In genomic region chr5:66717455-66718373, GRCh38 we compare ENCODE assay signal across 1 cellular context.
A peak's percentile ranks its signal among the peaks of the same experiment; 100 is the strongest.
TF ChIP-seq lines count a peak whose summit lies in the region.

No MANE protein-coding gene starts in this region.

TF ChIP-seq in HEK293, 187 proteins besides CTCF, POLR2A, EP300 and RAD21 (continued from another document and continues in another):
- TF ChIP-seq ZBTB49 (tag by site-specific recombination; IDR thresholded peaks at IDR 0.05; ENCODE audit: low read depth) (no peak), ZNF610 (tag by site-specific recombination; IDR thresholded peaks at IDR 0.05; ENCODE audit: borderline replicate concordance) (no peak), ZNF677 (tag by site-specific recombination; IDR thresholded peaks at IDR 0.05) (no peak), ZNF133 (tag by site-specific recombination; IDR thresholded peaks at IDR 0.05) (no peak), ZNF248 (tag by site-specific recombination; IDR thresholded peaks at IDR 0.05) (no peak), ZSCAN4 (tag by site-specific recombination; IDR thresholded peaks at IDR 0.05) (no peak), KLF1 (tag by site-specific recombination; IDR thresholded peaks at IDR 0.05) (no peak), ZNF324 (tag by site-specific recombination; IDR thresholded peaks at IDR 0.05) (no peak), HOXD13 (CRISPR knock-in tag; IDR thresholded peaks at IDR 0.05; ENCODE audit: borderline replicate concordance) (no peak), ZNF600 (tag by site-specific recombination; IDR thresholded peaks at IDR 0.05) (no peak), BCL11B (tag by site-specific recombination; IDR thresholded peaks at IDR 0.05; ENCODE audit: low read depth) (no peak), ZNF488 (tag by site-specific recombination; IDR thresholded peaks at IDR 0.05) (no peak), GLI4 (tag by site-specific recombination; IDR thresholded peaks at IDR 0.05) (no peak), ZNF140 (tag by site-specific recombination; IDR thresholded peaks at IDR 0.05) (no peak), ZNF354C (tag by site-specific recombination; IDR thresholded peaks at IDR 0.05; ENCODE audit: borderline replicate concordance, low read depth) (no peak), ZNF580 (tag by site-specific recombination; IDR thresholded peaks at IDR 0.05) (no peak), ZNF596 (tag by site-specific recombination; IDR thresholded peaks at IDR 0.05) (no peak), ZNF341 (tag by site-specific recombination; IDR thresholded peaks at IDR 0.05; ENCODE audit: low read depth) (peak; percentile 25; the same call in 1 of the 2 replicates), PRDM1 (tag by site-specific recombination; IDR thresholded peaks at IDR 0.05) (no peak), SCRT2 (tag by site-specific recombination; IDR thresholded peaks at IDR 0.05) (no peak), ZXDB (tag by site-specific recombination; IDR thresholded peaks at IDR 0.05) (no peak), ZNF548 (tag by site-specific recombination; IDR thresholded peaks at IDR 0.05) (no peak), ZSCAN30 (tag by site-specific recombination; IDR thresholded peaks at IDR 0.05) (no peak), ZNF404 (tag by site-specific recombination; IDR thresholded peaks at IDR 0.05) (no peak), ATF2 (tag by site-specific recombination; IDR thresholded peaks at IDR 0.05; ENCODE audit: low read depth) (peak; percentile 92), ZNF175 (tag by site-specific recombination; IDR thresholded peaks at IDR 0.05) (no peak), ZNF530 (tag by site-specific recombination; IDR thresholded peaks at IDR 0.05; ENCODE audit: low read depth) (no peak), ZIC2 (tag by site-specific recombination; IDR thresholded peaks at IDR 0.05) (no peak; the same call in 1 of the 2 replicates), GFI1B (tag by site-specific recombination; IDR thresholded peaks at IDR 0.05) (no peak), ZNF658 (tag by site-specific recombination; IDR thresholded peaks at IDR 0.05) (no peak), ZNF510 (tag by site-specific recombination; IDR thresholded peaks at IDR 0.05; ENCODE audit: insufficient replicate concordance) (no peak), ZNF768 (tag by site-specific recombination; IDR thresholded peaks at IDR 0.05) (no peak), ZNF785 (tag by site-specific recombination; IDR thresholded peaks at IDR 0.05) (no peak), ZNF335 (tag by site-specific recombination; conservative IDR thresholded peaks at IDR 0.05) (peak; percentile 78), ZNF394 (tag by site-specific recombination; IDR thresholded peaks at IDR 0.05; ENCODE audit: borderline replicate concordance) (no peak), ELK4 (IDR thresholded peaks at IDR 0.05; ENCODE audit: borderline replicate concordance, low read depth, low read length) (no peak), ZNF837 (tag by site-specific recombination; IDR thresholded peaks at IDR 0.05) (no peak), ZNF2 (tag by site-specific recombination; IDR thresholded peaks at IDR 0.05) (no peak), OSR2 (tag by site-specific recombination; IDR thresholded peaks at IDR 0.05) (peak; percentile 91), ZNF621 (tag by site-specific recombination; IDR thresholded peaks at IDR 0.05) (no peak), ZBTB20 (tag by site-specific recombination; IDR thresholded peaks at IDR 0.05) (no peak), ZSCAN23 (tag by site-specific recombination; IDR thresholded peaks at IDR 0.05) (no peak), ZSCAN5A (tag by site-specific recombination; IDR thresholded peaks at IDR 0.05) (no peak), SP2 (tag by site-specific recombination; IDR thresholded peaks at IDR 0.05) (no peak), ZNF223 (tag by site-specific recombination; IDR thresholded peaks at IDR 0.05) (no peak), IKZF3 (tag by site-specific recombination; IDR thresholded peaks at IDR 0.05) (peak; percentile 44), KLF16 (tag by site-specific recombination; IDR thresholded peaks at IDR 0.05) (no peak), ZNF629 (tag by site-specific recombination; IDR thresholded peaks at IDR 0.05) (peak; percentile 72), ZSCAN18 (tag by site-specific recombination; IDR thresholded peaks at IDR 0.05) (no peak), SP7 (tag by site-specific recombination; IDR thresholded peaks at IDR 0.05) (0 out of 2 replicates have a peak, but pooled peaks have one; percentile 45), ZNF704 (tag by site-specific recombination; IDR thresholded peaks at IDR 0.05) (no peak), ZNF560 (tag by site-specific recombination; IDR thresholded peaks at IDR 0.05; ENCODE audit: borderline replicate concordance) (no peak), KLF7 (tag by site-specific recombination; IDR thresholded peaks at IDR 0.05; ENCODE audit: borderline replicate concordance) (no peak), PRDM4 (tag by site-specific recombination; IDR thresholded peaks at IDR 0.05) (no peak), ZNF37A (tag by site-specific recombination; IDR thresholded peaks at IDR 0.05) (no peak), ZNF473 (tag by site-specific recombination; IDR thresholded peaks at IDR 0.05) (no peak), ZFP41 (tag by site-specific recombination; IDR thresholded peaks at IDR 0.05; ENCODE audit: borderline replicate concordance) (no peak)
